8 cellular contexts compared by ENCODE assay signal in genomic region chr14:60753264-60754126, GRCh38. TPM values are rescaled to one million over a fixed set of nuclear protein-coding genes. Genes with fewer than 3 reads are reported as not detected.
A peak's percentile ranks its signal among the peaks of the same experiment; 100 is the strongest.
DNase-seq lines count a peak whose midpoint lies in the region; ATAC-seq, FAIRE-seq and TF ChIP-seq lines count a peak whose summit lies in the region.

No MANE protein-coding gene starts in this region.

- peak; percentile 11 to 19 for DNase-seq in stimulated activated CD4-positive, alpha-beta T cell treated with anti-CD3 and anti-CD28 coated beads, Interleukin-12 subunit alpha, Interleukin-12 subunit beta, amount 100 ng/mL, for 24 hours (ENCODE audit: low read depth in 2 of 2)
- DNase-seq in stimulated activated CD4-positive, alpha-beta T cell treated with anti-CD3 and anti-CD28 coated beads, Interleukin-12 subunit alpha, Interleukin-12 subunit beta, amount 100 ng/mL, for 4 hours = no peak
- peak; percentile 85 for DNase-seq in activated CD4-positive, alpha-beta T cell treated with anti-CD3 and anti-CD28 coated beads, Interleukin-2, amount 10 ng/mL, durations not matched to agents 7 days and 5 days
- peak; percentile 25 for DNase-seq in mucosa of gallbladder (ENCODE audit: low spot score)
- DNase-seq in NCI-H187 treated with DMSO at 0.1 percent for 48 hours (lab: John Stamatoyannopoulos, UW) = no peak
- DNase-seq in D721Med (ENCODE audit: insufficient read length, low spot score) = no peak
- no peak for DNase-seq in Ammon's horn (ENCODE audit: low spot score)

- H3K36me3 Mint-ChIP-seq in activated CD4-positive, alpha-beta T cell treated with anti-CD3 and anti-CD28 coated beads, Interleukin-2, amount 10 ng/mL, durations not matched to agents 7 days and 5 days (ENCODE audit: low read depth) = peaks cover 10% of the 10 kb centered on the region

- POLR2A ChIA-PET in activated CD4-positive, alpha-beta T cell treated with anti-CD3 and anti-CD28 coated beads, Interleukin-2, amount 10 ng/mL, durations not matched to agents 7 days and 5 days (lab: Charles Lee) = interaction anchor here (0.6 kb wide), 1 partner anchor 63 kb away, joined by 5 read pairs; no protein-coding TSS in a partner anchor

- H3K27me3 Mint-ChIP-seq in activated CD4-positive, alpha-beta T cell treated with anti-CD3 and anti-CD28 coated beads, Interleukin-2, amount 10 ng/mL, durations not matched to agents 7 days and 5 days = peaks cover 13% of the 10 kb centered on the region

- peak; percentile 98 for ATAC-seq in HG03460 (IDR thresholded peaks at IDR 0.05; ENCODE audit: unreplicated experiment)

- CTCF ChIA-PET in activated CD4-positive, alpha-beta T cell treated with anti-CD3 and anti-CD28 coated beads, Interleukin-2, amount 10 ng/mL, durations not matched to agents 7 days and 5 days (lab: Charles Lee) = interaction anchor here (0.7 to 1.5 kb wide), 3 partner anchors 12 to 128 kb away, joined by 3 to 5 read pairs (median 4); no protein-coding TSS in a partner anchor

- peak overlapping the region; percentile 49 for H3K4me3 Mint-ChIP-seq in activated CD4-positive, alpha-beta T cell treated with anti-CD3 and anti-CD28 coated beads, Interleukin-2, amount 10 ng/mL, durations not matched to agents 7 days and 5 days

- peak overlapping the region; percentile 85 for H3K27ac Mint-ChIP-seq in activated CD4-positive, alpha-beta T cell treated with anti-CD3 and anti-CD28 coated beads, Interleukin-2, amount 10 ng/mL, durations not matched to agents 7 days and 5 days

- peaks cover 2% of the 10 kb centered on the region for H3K9me3 Mint-ChIP-seq in activated CD4-positive, alpha-beta T cell treated with anti-CD3 and anti-CD28 coated beads, Interleukin-2, amount 10 ng/mL, durations not matched to agents 7 days and 5 days

- H3K4me1 Mint-ChIP-seq in activated CD4-positive, alpha-beta T cell treated with anti-CD3 and anti-CD28 coated beads, Interleukin-2, amount 10 ng/mL, durations not matched to agents 7 days and 5 days = peaks cover 51% of the 10 kb centered on the region

- TF ChIP-seq CTCF in D721Med (IDR thresholded peaks at IDR 0.05; ENCODE audit: insufficient read depth, missing control alignments) = no peak

- no peak for FAIRE-seq in D721Med (lab: Jason Lieb, UNC)

RNA-seq across cellular contexts. Expression of gene MNAT1, which starts 18.9 kb away (rescaled TPM):
- total RNA-seq in activated CD4-positive, alpha-beta T cell treated with anti-CD3 and anti-CD28 coated beads, Interleukin-2, amount 10 ng/mL, durations not matched to agents 7 days and 5 days = 10 to 100 TPM; 27.8 to 39.8 TPM
- total RNA-seq in mucosa of gallbladder = 26.1 TPM

RNA-seq across cellular contexts. Expression of gene SIX4, which starts 29.3 kb away (rescaled TPM):
- total RNA-seq in activated CD4-positive, alpha-beta T cell treated with anti-CD3 and anti-CD28 coated beads, Interleukin-2, amount 10 ng/mL, durations not matched to agents 7 days and 5 days = under 1 TPM; 0.02 to 0.08 TPM
- total RNA-seq in mucosa of gallbladder = 2.5 TPM

Comparison
In these comparisons a context has a peak if more than half of its experiments do, and no peak if none do; other contexts are left out.
1. DNase-seq: peak in stimulated activated CD4-positive, alpha-beta T cell treated with anti-CD3 and anti-CD28 coated beads, Interleukin-12 subunit alpha, Interleukin-12 subunit beta, amount 100 ng/mL, for 24 hours (2 of 2), activated CD4-positive, alpha-beta T cell treated with anti-CD3 and anti-CD28 coated beads, Interleukin-2, amount 10 ng/mL, durations not matched to agents 7 days and 5 days (single experiment) and mucosa of gallbladder (single experiment); none in stimulated activated CD4-positive, alpha-beta T cell treated with anti-CD3 and anti-CD28 coated beads, Interleukin-12 subunit alpha, Interleukin-12 subunit beta, amount 100 ng/mL, for 4 hours (single experiment), NCI-H187 treated with DMSO at 0.1 percent for 48 hours (single experiment), D721Med (single experiment) and Ammon's horn (single experiment).